In genomic region chr11:12824281-12825041, GRCh38 we compare ENCODE assay signal across 1 cellular context.
TF ChIP-seq lines count a peak whose summit lies in the region.

No MANE protein-coding gene starts in this region.

TF ChIP-seq in HepG2, 621 proteins besides CTCF, POLR2A, EP300 and RAD21 (continued from another document and continues in another):
- TF ChIP-seq AHDC1 (CRISPR knock-in tag; IDR thresholded peaks at IDR 0.05; ENCODE audit: borderline replicate concordance), result peak; percentile 41; the same call in 1 of the 2 replicates
- no peak for TF ChIP-seq ZNF7 (CRISPR knock-in tag; IDR thresholded peaks at IDR 0.05)
- TF ChIP-seq FOXA3 (CRISPR knock-in tag; IDR thresholded peaks at IDR 0.05), result peak; percentile 32; the same call in 1 of the 2 replicates
- TF ChIP-seq RARG (CRISPR knock-in tag; IDR thresholded peaks at IDR 0.05; ENCODE audit: low read depth), result no peak
- TF ChIP-seq ZFP82 (CRISPR knock-in tag; IDR thresholded peaks at IDR 0.05; ENCODE audit: borderline replicate concordance), result no peak
- TF ChIP-seq NR2F2 (IDR thresholded peaks at IDR 0.05; ENCODE audit: borderline replicate concordance, low read depth), result no peak
- no peak for TF ChIP-seq ZNF274 (CRISPR knock-in tag; IDR thresholded peaks at IDR 0.05)
- TF ChIP-seq ZNF34 (CRISPR knock-in tag; IDR thresholded peaks at IDR 0.05; ENCODE audit: borderline replicate concordance), result no peak
- TF ChIP-seq, protein P1, sequence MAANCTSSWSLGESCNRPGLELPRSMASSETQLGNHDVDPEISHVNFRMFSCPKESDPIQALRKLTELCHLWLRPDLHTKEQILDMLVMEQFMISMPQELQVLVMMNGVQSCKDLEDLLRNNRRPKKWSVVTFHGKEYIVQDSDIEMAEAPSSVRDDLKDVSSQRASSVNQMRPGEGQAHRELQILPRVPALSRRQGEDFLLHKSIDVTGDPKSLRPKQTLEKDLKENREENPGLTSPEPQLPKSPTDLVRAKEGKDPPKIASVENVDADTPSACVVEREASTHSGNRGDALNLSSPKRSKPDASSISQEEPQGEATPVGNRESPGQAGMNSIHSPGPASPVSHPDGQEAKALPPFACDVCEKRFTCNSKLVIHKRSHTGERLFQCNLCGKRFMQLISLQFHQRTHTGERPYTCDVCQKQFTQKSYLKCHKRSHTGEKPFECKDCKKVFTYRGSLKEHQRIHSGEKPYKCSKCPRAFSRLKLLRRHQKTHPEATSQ (CRISPR knock-in tag; IDR thresholded peaks at IDR 0.05; ENCODE audit: borderline replicate concordance), result peak; percentile 57; the same call in 1 of the 2 replicates
- TF ChIP-seq JUND (CRISPR knock-in tag; IDR thresholded peaks at IDR 0.05), result no peak
- no peak for TF ChIP-seq ZNF180 (CRISPR knock-in tag; IDR thresholded peaks at IDR 0.05; ENCODE audit: borderline replicate concordance, low read depth)
- no peak for TF ChIP-seq HOXA5 (CRISPR knock-in tag; IDR thresholded peaks at IDR 0.05)
- peak; percentile 68 for TF ChIP-seq NCOA2 (CRISPR knock-in tag; IDR thresholded peaks at IDR 0.05)
- TF ChIP-seq MTF2 (CRISPR knock-in tag; IDR thresholded peaks at IDR 0.05; ENCODE audit: borderline replicate concordance), result no peak
- TF ChIP-seq, protein P2, sequence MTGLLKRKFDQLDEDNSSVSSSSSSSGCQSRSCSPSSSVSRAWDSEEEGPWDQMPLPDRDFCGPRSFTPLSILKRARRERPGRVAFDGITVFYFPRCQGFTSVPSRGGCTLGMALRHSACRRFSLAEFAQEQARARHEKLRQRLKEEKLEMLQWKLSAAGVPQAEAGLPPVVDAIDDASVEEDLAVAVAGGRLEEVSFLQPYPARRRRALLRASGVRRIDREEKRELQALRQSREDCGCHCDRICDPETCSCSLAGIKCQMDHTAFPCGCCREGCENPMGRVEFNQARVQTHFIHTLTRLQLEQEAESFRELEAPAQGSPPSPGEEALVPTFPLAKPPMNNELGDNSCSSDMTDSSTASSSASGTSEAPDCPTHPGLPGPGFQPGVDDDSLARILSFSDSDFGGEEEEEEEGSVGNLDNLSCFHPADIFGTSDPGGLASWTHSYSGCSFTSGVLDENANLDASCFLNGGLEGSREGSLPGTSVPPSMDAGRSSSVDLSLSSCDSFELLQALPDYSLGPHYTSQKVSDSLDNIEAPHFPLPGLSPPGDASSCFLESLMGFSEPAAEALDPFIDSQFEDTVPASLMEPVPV (CRISPR knock-in tag; IDR thresholded peaks at IDR 0.05), result no peak
- peak; percentile 65; the same call in 1 of the 2 replicates for TF ChIP-seq ZNF646 (CRISPR knock-in tag; IDR thresholded peaks at IDR 0.05)
- no peak for TF ChIP-seq SMAD1 (CRISPR knock-in tag; IDR thresholded peaks at IDR 0.05; ENCODE audit: borderline replicate concordance, low read depth)
- peak; percentile 48 for TF ChIP-seq HNF4A (CRISPR knock-in tag; IDR thresholded peaks at IDR 0.05)
- TF ChIP-seq ZNF660 (CRISPR knock-in tag; IDR thresholded peaks at IDR 0.05; ENCODE audit: borderline replicate concordance, low read depth), result no peak
- TF ChIP-seq, protein P3, sequence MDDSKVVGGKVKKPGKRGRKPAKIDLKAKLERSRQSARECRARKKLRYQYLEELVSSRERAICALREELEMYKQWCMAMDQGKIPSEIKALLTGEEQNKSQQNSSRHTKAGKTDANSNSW (CRISPR knock-in tag; IDR thresholded peaks at IDR 0.05; ENCODE audit: borderline replicate concordance), result no peak
- TF ChIP-seq NR2F6 (IDR thresholded peaks at IDR 0.05), result no peak
- peak; percentile 35; the same call in 1 of the 2 replicates for TF ChIP-seq NR2F6 (CRISPR knock-in tag; IDR thresholded peaks at IDR 0.05)
- no peak for TF ChIP-seq ZFP37 (CRISPR knock-in tag; IDR thresholded peaks at IDR 0.05; ENCODE audit: borderline replicate concordance)
- no peak for TF ChIP-seq ZNF260 (CRISPR knock-in tag; IDR thresholded peaks at IDR 0.05; ENCODE audit: borderline replicate concordance, low read depth)
- TF ChIP-seq ZNF879 (CRISPR knock-in tag; IDR thresholded peaks at IDR 0.05), result no peak
- TF ChIP-seq DZIP1 (CRISPR knock-in tag; IDR thresholded peaks at IDR 0.05), result no peak
- TF ChIP-seq, protein P4, sequence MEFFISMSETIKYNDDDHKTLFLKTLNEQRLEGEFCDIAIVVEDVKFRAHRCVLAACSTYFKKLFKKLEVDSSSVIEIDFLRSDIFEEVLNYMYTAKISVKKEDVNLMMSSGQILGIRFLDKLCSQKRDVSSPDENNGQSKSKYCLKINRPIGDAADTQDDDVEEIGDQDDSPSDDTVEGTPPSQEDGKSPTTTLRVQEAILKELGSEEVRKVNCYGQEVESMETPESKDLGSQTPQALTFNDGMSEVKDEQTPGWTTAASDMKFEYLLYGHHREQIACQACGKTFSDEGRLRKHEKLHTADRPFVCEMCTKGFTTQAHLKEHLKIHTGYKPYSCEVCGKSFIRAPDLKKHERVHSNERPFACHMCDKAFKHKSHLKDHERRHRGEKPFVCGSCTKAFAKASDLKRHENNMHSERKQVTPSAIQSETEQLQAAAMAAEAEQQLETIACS (CRISPR knock-in tag; IDR thresholded peaks at IDR 0.05), result no peak
- TF ChIP-seq MED1 (CRISPR knock-in tag; IDR thresholded peaks at IDR 0.05), result peak; percentile 54
- no peak for TF ChIP-seq ZNF225 (CRISPR knock-in tag; IDR thresholded peaks at IDR 0.05)
- peak; percentile 62 for TF ChIP-seq PPARG (CRISPR knock-in tag; conservative IDR thresholded peaks at IDR 0.05)
- TF ChIP-seq ZNF232 (CRISPR knock-in tag; IDR thresholded peaks at IDR 0.05; ENCODE audit: borderline replicate concordance), result no peak
- no peak for TF ChIP-seq ZBTB42 (CRISPR knock-in tag; IDR thresholded peaks at IDR 0.05)
- no peak for TF ChIP-seq SP1 (IDR thresholded peaks at IDR 0.05)
- TF ChIP-seq SP1 (CRISPR knock-in tag; IDR thresholded peaks at IDR 0.05), result no peak
- TF ChIP-seq CAMTA2 (CRISPR knock-in tag; IDR thresholded peaks at IDR 0.05; ENCODE audit: borderline replicate concordance), result no peak
- TF ChIP-seq ZNF549 (CRISPR knock-in tag; IDR thresholded peaks at IDR 0.05), result no peak
- no peak for TF ChIP-seq NFATC3 (CRISPR knock-in tag; IDR thresholded peaks at IDR 0.05)
- TF ChIP-seq NFKB2 (CRISPR knock-in tag; IDR thresholded peaks at IDR 0.05; ENCODE audit: borderline replicate concordance), result no peak
- TF ChIP-seq REXO4 (CRISPR knock-in tag; IDR thresholded peaks at IDR 0.05; ENCODE audit: borderline replicate concordance), result no peak
- TF ChIP-seq RARA (CRISPR knock-in tag; IDR thresholded peaks at IDR 0.05), result peak; percentile 48; the same call in 1 of the 2 replicates
- TF ChIP-seq GRHL1 (CRISPR knock-in tag; conservative IDR thresholded peaks at IDR 0.05), result no peak
- TF ChIP-seq NFE2 (CRISPR knock-in tag; IDR thresholded peaks at IDR 0.05), result no peak
- TF ChIP-seq, protein P5, sequence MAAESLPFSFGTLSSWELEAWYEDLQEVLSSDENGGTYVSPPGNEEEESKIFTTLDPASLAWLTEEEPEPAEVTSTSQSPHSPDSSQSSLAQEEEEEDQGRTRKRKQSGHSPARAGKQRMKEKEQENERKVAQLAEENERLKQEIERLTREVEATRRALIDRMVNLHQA (CRISPR knock-in tag; IDR thresholded peaks at IDR 0.05), result no peak
